In genomic region chr6:161117329-161117707, GRCh38 we compare ENCODE assay signal across 20 cellular contexts.
DNase-seq lines count a peak whose midpoint lies in the region; ATAC-seq and TF ChIP-seq lines count a peak whose summit lies in the region.
"Had no signal": no experiment of that assay in that cellular context is flagged by ENCODE, and none has a peak within 500 bp of the region (broad histone marks: within the 10 kb centered on the region; RNA-seq: fewer than 3 reads in every experiment).

No MANE protein-coding gene starts in this region.

- H3K4me1 ChIP-seq in heart right ventricle = peaks cover 0 to 4% (median 0%) of the 10 kb centered on the region in 9 donors
- no peaks in the 10 kb centered on the region for H3K4me1 ChIP-seq in esophagus squamous epithelium

- H3K27ac ChIP-seq in heart right ventricle = peak overlapping the region in 1 of 10 donors; percentile 22
- no peak overlapping the region for H3K27ac ChIP-seq in esophagus squamous epithelium
- H3K27ac ChIP-seq: BLaER1 treated with 17β-estradiol and CSF1 and Interleukin-3, amounts not matched to agents 10 nM and 100 nM; GM23248 had no signal

- 84 to 87% methylated on average over 7 of the region's 7 CpGs for WGBS in heart right ventricle, 2 donors
- 81 to 82% methylated on average over 7 of the region's 7 CpGs for WGBS in esophagus squamous epithelium, 2 donors

- H3K4me3 ChIP-seq in heart right ventricle (no peak overlapping the region), esophagus squamous epithelium (no peak overlapping the region)
- H3K4me3 ChIP-seq: BLaER1 treated with 17β-estradiol and CSF1 and Interleukin-3, amounts not matched to agents 10 nM and 100 nM; GM23248 had no signal

- H3K36me3 ChIP-seq in heart right ventricle (peaks cover 0 to 99% (median 51%) of the 10 kb centered on the region in 9 donors), esophagus squamous epithelium (peaks cover 5 to 100% (median 18%) of the 10 kb centered on the region in 3 donors)

- POLR2A ChIA-PET in activated CD4-positive, alpha-beta T cell treated with anti-CD3 and anti-CD28 coated beads, Interleukin-2, amount 10 ng/mL, durations not matched to agents 7 days and 5 days (lab: Charles Lee) = no interaction called here

- DNase-seq in heart right ventricle = no peak
- DNase-seq in Right ventricle myocardium superior = no peak
- DNase-seq in NOMO-1 treated with DMSO at 0.1 percent for 48 hours (lab: John Stamatoyannopoulos, UW; ENCODE audit: unreplicated experiment) = peak; percentile 95
- no peak for DNase-seq in effector memory CD8-positive, alpha-beta T cell
- peak; percentile 70 for DNase-seq in pons (ENCODE audit: low spot score)
- DNase-seq in activated CD4-positive, alpha-beta T cell treated with anti-CD3 and anti-CD28 coated beads, Interleukin-2, amount 10 ng/mL, durations not matched to agents 7 days and 5 days = no peak
- DNase-seq in esophagus squamous epithelium (lab: John Stamatoyannopoulos, UW) = no peak
- DNase-seq in NCI-H128 (lab: John Stamatoyannopoulos, UW; ENCODE audit: unreplicated experiment) = no peak
- DNase-seq: 8988T, COR-L47, DMS153, GM23248, KBM-7, NCI-H1105 treated with DMSO at 0.1 percent for 48 hours, NCI-H1930, NCI-H2171, NCI-H774, OCI-M1, RPMI8226 had no signal

- no peak overlapping the region for H3K4me3 Mint-ChIP-seq in effector memory CD8-positive, alpha-beta T cell
- H3K4me3 Mint-ChIP-seq in activated CD4-positive, alpha-beta T cell treated with anti-CD3 and anti-CD28 coated beads, Interleukin-2, amount 10 ng/mL, durations not matched to agents 7 days and 5 days = no peak overlapping the region

- H3K27ac Mint-ChIP-seq in effector memory CD8-positive, alpha-beta T cell = peak overlapping the region in 1 of 2 donors; percentile 72
- H3K27ac Mint-ChIP-seq in activated CD4-positive, alpha-beta T cell treated with anti-CD3 and anti-CD28 coated beads, Interleukin-2, amount 10 ng/mL, durations not matched to agents 7 days and 5 days = no peak overlapping the region

- TF ChIP-seq CTCF in heart right ventricle (IDR thresholded peaks at IDR 0.05) = no peak
- TF ChIP-seq CTCF in esophagus squamous epithelium (IDR thresholded peaks at IDR 0.05) = no peak

- peaks cover 35% of the 10 kb centered on the region for H3K36me3 Mint-ChIP-seq in effector memory CD8-positive, alpha-beta T cell (ENCODE audit: insufficient read depth)
- peaks cover 79% of the 10 kb centered on the region for H3K36me3 Mint-ChIP-seq in activated CD4-positive, alpha-beta T cell treated with anti-CD3 and anti-CD28 coated beads, Interleukin-2, amount 10 ng/mL, durations not matched to agents 7 days and 5 days (ENCODE audit: low read depth)

- H3K9me3 ChIP-seq in heart right ventricle (peaks cover 0 to 30% (median 3%) of the 10 kb centered on the region in 11 donors), esophagus squamous epithelium (peaks cover 0 to 7% (median 0%) of the 10 kb centered on the region in 3 donors)

- peaks cover 0 to 8% of the 10 kb centered on the region in 2 donors for H3K9me3 Mint-ChIP-seq in effector memory CD8-positive, alpha-beta T cell
- H3K9me3 Mint-ChIP-seq in activated CD4-positive, alpha-beta T cell treated with anti-CD3 and anti-CD28 coated beads, Interleukin-2, amount 10 ng/mL, durations not matched to agents 7 days and 5 days = peaks cover 9% of the 10 kb centered on the region

- H3K27me3 ChIP-seq in heart right ventricle (no peaks in the 10 kb centered on the region), esophagus squamous epithelium (no peaks in the 10 kb centered on the region)
- H3K27me3 ChIP-seq: BLaER1 treated with 17β-estradiol and CSF1 and Interleukin-3, amounts not matched to agents 10 nM and 100 nM had no signal

- CTCF ChIA-PET in activated CD4-positive, alpha-beta T cell treated with anti-CD3 and anti-CD28 coated beads, Interleukin-2, amount 10 ng/mL, durations not matched to agents 7 days and 5 days (lab: Charles Lee) = no interaction called here

- no peak for TF ChIP-seq POLR2A in esophagus squamous epithelium (IDR thresholded peaks at IDR 0.05)

- peak in 5 of 8 donors; percentile 24 to 61 (median 56) for ATAC-seq in heart right ventricle
- no peak for ATAC-seq in Right ventricle myocardium superior (ENCODE audit: poor library complexity)
- peak; percentile 27 for ATAC-seq in effector memory CD8-positive, alpha-beta T cell (replicated peaks)

- intact Hi-C loops in heart right ventricle (cut with DNase I) (loop anchor here in 1 of 10 donors (10.0 kb wide), 1 partner anchor 257 kb away; no protein-coding TSS in a partner anchor), Right ventricle myocardium superior (cut with DNase I) (no loop called here), esophagus squamous epithelium (cut with DNase I) (no loop called here)

- H3K4me1 Mint-ChIP-seq in effector memory CD8-positive, alpha-beta T cell (ENCODE audit: low read depth in 2 of 2) = peaks cover 0 to 1% of the 10 kb centered on the region in 2 donors
- H3K4me1 Mint-ChIP-seq in activated CD4-positive, alpha-beta T cell treated with anti-CD3 and anti-CD28 coated beads, Interleukin-2, amount 10 ng/mL, durations not matched to agents 7 days and 5 days = peaks cover 15% of the 10 kb centered on the region

- no peaks in the 10 kb centered on the region for H3K27me3 Mint-ChIP-seq in effector memory CD8-positive, alpha-beta T cell
- H3K27me3 Mint-ChIP-seq in activated CD4-positive, alpha-beta T cell treated with anti-CD3 and anti-CD28 coated beads, Interleukin-2, amount 10 ng/mL, durations not matched to agents 7 days and 5 days = no peaks in the 10 kb centered on the region

Comparison
In these comparisons a context has a peak if more than half of its experiments do, and no peak if none do; other contexts are left out.
1. DNase-seq: peak in NOMO-1 treated with DMSO at 0.1 percent for 48 hours (single experiment) and pons (single experiment); none in heart right ventricle (0 of 2), Right ventricle myocardium superior (single experiment), effector memory CD8-positive, alpha-beta T cell (0 of 3), activated CD4-positive, alpha-beta T cell treated with anti-CD3 and anti-CD28 coated beads, Interleukin-2, amount 10 ng/mL, durations not matched to agents 7 days and 5 days (single experiment), esophagus squamous epithelium (single experiment) and NCI-H128 (single experiment).